ENCODE assay signal across 16 cellular contexts in genomic region chr11:121421149-121421906, GRCh38. TPM values are rescaled to one million over a fixed set of nuclear protein-coding genes. Genes with fewer than 3 reads are reported as not detected.
A peak's percentile ranks its signal among the peaks of the same experiment; 100 is the strongest.
DNase-seq lines count a peak whose midpoint lies in the region; ATAC-seq and TF ChIP-seq lines count a peak whose summit lies in the region.
"Had no signal": no experiment of that assay in that cellular context is flagged by ENCODE, and none has a peak within 500 bp of the region (broad histone marks: within the 10 kb centered on the region; RNA-seq: fewer than 3 reads in every experiment).

No MANE protein-coding gene starts in this region.

- CTCF ChIA-PET in activated CD4-positive, alpha-beta memory T cell treated with anti-CD3 and anti-CD28 coated beads, Interleukin-2, amount 10 ng/mL, durations not matched to agents 7 days and 5 days (lab: Charles Lee), result interaction anchor here (0.7 to 2.4 kb wide), 3 partner anchors 43 to 170 kb away, joined by 3 to 7 read pairs (median 3); no protein-coding TSS in a partner anchor
- CTCF ChIA-PET in activated CD4-positive, alpha-beta memory T cell treated with anti-CD3 and anti-CD28 coated beads for 36 hours (lab: Charles Lee), result interaction anchor here (1.1 kb wide), 1 partner anchor 29 kb away, joined by 3 read pairs; no protein-coding TSS in a partner anchor
- CTCF ChIA-PET in activated B cell treated with CpG ODN at 0.5 μM for 24 hours (lab: Charles Lee), result interaction anchor here (0.6 kb wide), 2 partner anchors 13 to 25 kb away, joined by 3 read pairs; no protein-coding TSS in a partner anchor
- CTCF ChIA-PET in activated naive CD4-positive, alpha-beta T cell treated with anti-CD3 and anti-CD28 coated beads for 36 hours (lab: Charles Lee), result interaction anchor here (0.8 to 0.9 kb wide), 3 partner anchors 10 to 63 kb away, joined by 3 read pairs; no protein-coding TSS in a partner anchor

- peak overlapping the region; percentile 4 for H3K27ac Mint-ChIP-seq in activated CD4-positive, alpha-beta memory T cell treated with anti-CD3 and anti-CD28 coated beads, Interleukin-2, amount 10 ng/mL, durations not matched to agents 7 days and 5 days
- H3K27ac Mint-ChIP-seq in activated CD4-positive, alpha-beta memory T cell treated with anti-CD3 and anti-CD28 coated beads for 36 hours, result no peak overlapping the region
- peak overlapping the region in 2 of 3 donors; percentile 32 to 36 for H3K27ac Mint-ChIP-seq in IgD-negative memory B cell
- peak overlapping the region; percentile 73 for H3K27ac Mint-ChIP-seq in activated B cell treated with CpG ODN at 0.5 μM for 24 hours
- H3K27ac Mint-ChIP-seq in stimulated activated effector memory CD8-positive, alpha-beta T cell treated with anti-CD3 and anti-CD28 coated beads, Interleukin-12 subunit alpha, Interleukin-12 subunit beta, amount 100 ng/mL, for 72 hours, result peak overlapping the region; percentile 2
- H3K27ac Mint-ChIP-seq in activated naive CD4-positive, alpha-beta T cell treated with anti-CD3 and anti-CD28 coated beads for 36 hours, result no peak overlapping the region

- peaks cover 13% of the 10 kb centered on the region for H3K36me3 Mint-ChIP-seq in activated CD4-positive, alpha-beta memory T cell treated with anti-CD3 and anti-CD28 coated beads, Interleukin-2, amount 10 ng/mL, durations not matched to agents 7 days and 5 days (ENCODE audit: low read depth)
- no peaks in the 10 kb centered on the region for H3K36me3 Mint-ChIP-seq in activated CD4-positive, alpha-beta memory T cell treated with anti-CD3 and anti-CD28 coated beads for 36 hours
- peaks cover 2% of the 10 kb centered on the region for H3K36me3 Mint-ChIP-seq in IgD-negative memory B cell
- H3K36me3 Mint-ChIP-seq in activated B cell treated with CpG ODN at 0.5 μM for 24 hours (ENCODE audit: low read depth), result no peaks in the 10 kb centered on the region
- H3K36me3 Mint-ChIP-seq in stimulated activated effector memory CD8-positive, alpha-beta T cell treated with anti-CD3 and anti-CD28 coated beads, Interleukin-12 subunit alpha, Interleukin-12 subunit beta, amount 100 ng/mL, for 72 hours, result no peaks in the 10 kb centered on the region
- H3K36me3 Mint-ChIP-seq in activated naive CD4-positive, alpha-beta T cell treated with anti-CD3 and anti-CD28 coated beads for 36 hours (ENCODE audit: low read depth), result no peaks in the 10 kb centered on the region

- no peak for TF ChIP-seq CTCF in activated B cell treated with CpG ODN at 0.5 μM for 24 hours (IDR thresholded peaks at IDR 0.05)

- H3K4me1 Mint-ChIP-seq in activated CD4-positive, alpha-beta memory T cell treated with anti-CD3 and anti-CD28 coated beads, Interleukin-2, amount 10 ng/mL, durations not matched to agents 7 days and 5 days, result peaks cover 71% of the 10 kb centered on the region
- H3K4me1 Mint-ChIP-seq in activated CD4-positive, alpha-beta memory T cell treated with anti-CD3 and anti-CD28 coated beads for 36 hours (ENCODE audit: low read depth), result peaks cover 76% of the 10 kb centered on the region
- H3K4me1 Mint-ChIP-seq in IgD-negative memory B cell (peaks cover 18 to 41% (median 35%) of the 10 kb centered on the region in 3 donors), activated B cell treated with CpG ODN at 0.5 μM for 24 hours (peaks cover 80% of the 10 kb centered on the region)
- peaks cover 50% of the 10 kb centered on the region for H3K4me1 Mint-ChIP-seq in stimulated activated effector memory CD8-positive, alpha-beta T cell treated with anti-CD3 and anti-CD28 coated beads, Interleukin-12 subunit alpha, Interleukin-12 subunit beta, amount 100 ng/mL, for 72 hours
- peaks cover 71% of the 10 kb centered on the region for H3K4me1 Mint-ChIP-seq in activated naive CD4-positive, alpha-beta T cell treated with anti-CD3 and anti-CD28 coated beads for 36 hours (ENCODE audit: low read depth)

- peaks cover 8% of the 10 kb centered on the region for H3K9me3 Mint-ChIP-seq in activated CD4-positive, alpha-beta memory T cell treated with anti-CD3 and anti-CD28 coated beads, Interleukin-2, amount 10 ng/mL, durations not matched to agents 7 days and 5 days
- H3K9me3 Mint-ChIP-seq in activated CD4-positive, alpha-beta memory T cell treated with anti-CD3 and anti-CD28 coated beads for 36 hours, result no peaks in the 10 kb centered on the region
- H3K9me3 Mint-ChIP-seq in IgD-negative memory B cell (peaks cover 0 to 2% (median 0%) of the 10 kb centered on the region in 3 donors), activated B cell treated with CpG ODN at 0.5 μM for 24 hours (peaks cover 3% of the 10 kb centered on the region)
- H3K9me3 Mint-ChIP-seq in stimulated activated effector memory CD8-positive, alpha-beta T cell treated with anti-CD3 and anti-CD28 coated beads, Interleukin-12 subunit alpha, Interleukin-12 subunit beta, amount 100 ng/mL, for 72 hours, result no peaks in the 10 kb centered on the region
- H3K9me3 Mint-ChIP-seq in activated naive CD4-positive, alpha-beta T cell treated with anti-CD3 and anti-CD28 coated beads for 36 hours, result peaks cover 6% of the 10 kb centered on the region

- intact Hi-C loops in activated CD4-positive, alpha-beta memory T cell treated with anti-CD3 and anti-CD28 coated beads for 36 hours (cut with micrococcal nuclease), result loop anchor here (2.0 kb wide), 1 partner anchor 103 kb away; no protein-coding TSS in a partner anchor
- intact Hi-C loops in activated B cell treated with CpG ODN at 0.5 μM for 24 hours (cut with micrococcal nuclease), result loop anchor here (1.0 to 10.0 kb wide), 4 partner anchors 9 to 47 kb away; no protein-coding TSS in a partner anchor
- intact Hi-C loops in activated naive CD4-positive, alpha-beta T cell treated with anti-CD3 and anti-CD28 coated beads for 36 hours (cut with micrococcal nuclease), result loop anchor here (10.0 kb wide), 1 partner anchor 437 kb away; no protein-coding TSS in a partner anchor

- no peak for DNase-seq in activated CD4-positive, alpha-beta memory T cell treated with anti-CD3 and anti-CD28 coated beads, Interleukin-2, amount 10 ng/mL, durations not matched to agents 7 days and 5 days
- DNase-seq in activated CD4-positive, alpha-beta memory T cell treated with anti-CD3 and anti-CD28 coated beads for 36 hours, result no peak
- DNase-seq in activated B cell treated with CpG ODN at 0.5 μM for 24 hours (no peak), mesenteric fat pad (ENCODE audit: low spot score) (no peak)
- DNase-seq in stimulated activated effector memory CD8-positive, alpha-beta T cell treated with anti-CD3 and anti-CD28 coated beads, Interleukin-12 subunit alpha, Interleukin-12 subunit beta, amount 100 ng/mL, for 72 hours (ENCODE audit: low spot score in 2 of 2), result no peak
- DNase-seq in activated CD8-positive, alpha-beta memory T cell treated with anti-CD3 and anti-CD28 coated beads, Interleukin-2, amount 50 U/mL, for 48 hours, result no peak
- DNase-seq in activated naive CD4-positive, alpha-beta T cell treated with anti-CD3 and anti-CD28 coated beads for 36 hours, result no peak
- DNase-seq: activated CD4-positive, alpha-beta T cell treated with anti-CD3 and anti-CD28 coated beads, Interleukin-2, amount 50 U/mL, for 4 hours; activated naive CD4-positive, alpha-beta T cell; caudate nucleus; hippocampal formation; NCI-H1694; NCI-H748 treated with DMSO at 0.1 percent for 48 hours; occipital lobe; upper lobe of right lung had no signal

- ATAC-seq in activated B cell treated with CpG ODN at 0.5 μM for 24 hours (ENCODE audit: low read depth), result peak; percentile 24
- no peak for ATAC-seq in stimulated activated effector memory CD8-positive, alpha-beta T cell treated with anti-CD3 and anti-CD28 coated beads, Interleukin-12 subunit alpha, Interleukin-12 subunit beta, amount 100 ng/mL, for 72 hours
- ATAC-seq: upper lobe of right lung had no signal

- POLR2A ChIA-PET in activated CD4-positive, alpha-beta memory T cell treated with anti-CD3 and anti-CD28 coated beads, Interleukin-2, amount 10 ng/mL, durations not matched to agents 7 days and 5 days (lab: Charles Lee), result interaction anchor here (1.2 to 5.2 kb wide), 3 partner anchors 30 to 93 kb away, joined by 3 to 55 read pairs (median 4); partner anchors contain the start of genes SORL1 and SORL1-AS1
- POLR2A ChIA-PET in activated CD4-positive, alpha-beta memory T cell treated with anti-CD3 and anti-CD28 coated beads for 36 hours (lab: Charles Lee), result no interaction called here
- POLR2A ChIA-PET in activated B cell treated with CpG ODN at 0.5 μM for 24 hours (lab: Charles Lee), result interaction anchor here (0.6 to 2.4 kb wide), 5 partner anchors 9 to 65 kb away, joined by 3 to 9 read pairs (median 5); no protein-coding TSS in a partner anchor

- no peaks in the 10 kb centered on the region for H3K27me3 Mint-ChIP-seq in activated CD4-positive, alpha-beta memory T cell treated with anti-CD3 and anti-CD28 coated beads, Interleukin-2, amount 10 ng/mL, durations not matched to agents 7 days and 5 days
- no peaks in the 10 kb centered on the region for H3K27me3 Mint-ChIP-seq in activated CD4-positive, alpha-beta memory T cell treated with anti-CD3 and anti-CD28 coated beads for 36 hours
- H3K27me3 Mint-ChIP-seq in IgD-negative memory B cell (peaks cover 6% of the 10 kb centered on the region), activated B cell treated with CpG ODN at 0.5 μM for 24 hours (no peaks in the 10 kb centered on the region)
- no peaks in the 10 kb centered on the region for H3K27me3 Mint-ChIP-seq in activated naive CD4-positive, alpha-beta T cell treated with anti-CD3 and anti-CD28 coated beads for 36 hours (ENCODE audit: low read depth)

- H3K4me3 Mint-ChIP-seq in activated CD4-positive, alpha-beta memory T cell treated with anti-CD3 and anti-CD28 coated beads, Interleukin-2, amount 10 ng/mL, durations not matched to agents 7 days and 5 days, result no peak overlapping the region
- no peak overlapping the region for H3K4me3 Mint-ChIP-seq in activated CD4-positive, alpha-beta memory T cell treated with anti-CD3 and anti-CD28 coated beads for 36 hours
- H3K4me3 Mint-ChIP-seq in IgD-negative memory B cell, result peak overlapping the region in 1 of 4 donors; percentile 5
- no peak overlapping the region for H3K4me3 Mint-ChIP-seq in activated B cell treated with CpG ODN at 0.5 μM for 24 hours
- no peak overlapping the region for H3K4me3 Mint-ChIP-seq in stimulated activated effector memory CD8-positive, alpha-beta T cell treated with anti-CD3 and anti-CD28 coated beads, Interleukin-12 subunit alpha, Interleukin-12 subunit beta, amount 100 ng/mL, for 72 hours
- H3K4me3 Mint-ChIP-seq in activated naive CD4-positive, alpha-beta T cell treated with anti-CD3 and anti-CD28 coated beads for 36 hours, result no peak overlapping the region

RNA-seq across cellular contexts. Expression of gene SORL1, which starts 30.8 kb away (rescaled TPM):
- total RNA-seq in activated CD4-positive, alpha-beta memory T cell treated with anti-CD3 and anti-CD28 coated beads, Interleukin-2, amount 10 ng/mL, durations not matched to agents 7 days and 5 days, result 100 to 1,000 TPM; 115 to 116 TPM
- total RNA-seq in activated CD4-positive, alpha-beta memory T cell treated with anti-CD3 and anti-CD28 coated beads for 36 hours, result 10 to 100 TPM; 48.1 to 49.3 TPM
- 25.8 TPM for polyA plus RNA-seq in IgD-negative memory B cell
- 159 and 180 TPM in 2 replicates for total RNA-seq in activated B cell treated with CpG ODN at 0.5 μM for 24 hours
- total RNA-seq in mesenteric fat pad, result 31.8 TPM
- 10 to 100 TPM; 66.8 to 67.2 TPM for total RNA-seq in activated naive CD4-positive, alpha-beta T cell treated with anti-CD3 and anti-CD28 coated beads for 36 hours

Comparison
In these comparisons a context has a peak if more than half of its experiments do, and no peak if none do; other contexts are left out.
1. H3K27ac Mint-ChIP-seq: peak in activated CD4-positive, alpha-beta memory T cell treated with anti-CD3 and anti-CD28 coated beads, Interleukin-2, amount 10 ng/mL, durations not matched to agents 7 days and 5 days (single experiment), IgD-negative memory B cell (2 of 3), activated B cell treated with CpG ODN at 0.5 μM for 24 hours (single experiment) and stimulated activated effector memory CD8-positive, alpha-beta T cell treated with anti-CD3 and anti-CD28 coated beads, Interleukin-12 subunit alpha, Interleukin-12 subunit beta, amount 100 ng/mL, for 72 hours (single experiment); none in activated CD4-positive, alpha-beta memory T cell treated with anti-CD3 and anti-CD28 coated beads for 36 hours (single experiment) and activated naive CD4-positive, alpha-beta T cell treated with anti-CD3 and anti-CD28 coated beads for 36 hours (single experiment).